In the genomic region with DNA sequence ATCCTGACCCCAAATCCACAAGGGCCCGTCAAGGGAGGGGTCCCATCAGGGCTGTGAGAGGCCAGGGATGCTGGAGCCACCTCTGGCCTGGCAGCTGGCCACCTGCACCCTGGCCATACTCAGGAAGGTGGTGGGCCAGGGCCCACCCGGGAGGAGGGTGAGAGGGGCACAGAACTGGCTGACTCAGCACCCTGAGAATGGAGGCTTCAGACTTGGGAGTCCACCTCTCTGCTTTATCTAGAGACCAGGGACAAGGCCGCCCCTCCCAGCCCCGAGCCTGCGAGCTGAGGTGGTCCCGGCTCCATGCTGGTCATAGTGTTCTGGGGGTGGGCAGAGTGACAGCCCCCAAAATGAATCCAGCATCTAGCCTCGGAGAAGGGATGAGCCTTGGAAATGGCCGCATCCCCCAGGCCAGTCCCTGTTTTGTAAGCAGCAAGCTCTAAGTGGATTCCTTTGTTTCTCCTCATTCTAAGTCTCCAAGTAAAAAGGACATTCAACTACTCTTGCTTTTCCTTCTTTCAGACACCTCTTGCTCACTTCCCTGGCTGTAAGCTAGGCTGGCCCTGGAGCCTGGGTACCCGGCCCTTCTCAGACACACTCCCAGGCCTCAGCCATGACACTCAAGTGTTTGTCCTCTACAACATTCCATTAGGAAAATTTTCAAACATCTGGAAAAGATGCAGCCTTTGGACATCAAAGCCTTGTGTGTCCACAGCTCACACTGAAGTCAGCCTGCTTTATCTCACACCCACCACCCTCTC, we compare ENCODE assay signal across 28 cellular contexts. TPM values are rescaled to one million over a fixed set of nuclear protein-coding genes. Genes with fewer than 3 reads are reported as not detected.
A peak's percentile ranks its signal among the peaks of the same experiment; 100 is the strongest.
DNase-seq lines count a peak whose midpoint lies in the region; ATAC-seq, FAIRE-seq and TF ChIP-seq lines count a peak whose summit lies in the region.
"Had no signal": no experiment of that assay in that cellular context is flagged by ENCODE, and none has a peak within 500 bp of the region (broad histone marks: within the 10 kb centered on the region; RNA-seq: fewer than 3 reads in every experiment).

No MANE protein-coding gene starts in this region.

- no peaks in the 10 kb centered on the region for H4K20me1 ChIP-seq in osteoblast (ENCODE audit: insufficient read depth, low read length)

- TF ChIP-seq RAD21 in A549 (conservative IDR thresholded peaks at IDR 0.05 in 1 of 2, IDR thresholded peaks at IDR 0.05 in 1 of 2) = no peak

- peaks cover 6% of the 10 kb centered on the region for H3K27me3 ChIP-seq in osteoblast (ENCODE audit: insufficient read depth, low read length)
- H3K27me3 ChIP-seq: testis had no signal

- H3K36me3 ChIP-seq in osteoblast (ENCODE audit: insufficient read depth, low read length) = no peaks in the 10 kb centered on the region

- no peak overlapping the region for H3K4me3 ChIP-seq in A549
- H3K4me3 ChIP-seq in osteoblast (ENCODE audit: insufficient read depth, low read length) = no peak overlapping the region
- H3K4me3 ChIP-seq: testis had no signal

- POLR2A ChIA-PET in A549 (lab: Yijun Ruan, JAX) = no interaction called here

- no peak for FAIRE-seq in A549 (lab: Jason Lieb, UNC)
- FAIRE-seq: GM12892, GM19239, keratinocyte had no signal

- H3K27ac ChIP-seq in A549 = no peak overlapping the region
- H3K27ac ChIP-seq in osteoblast (ENCODE audit: low read depth, low read length) = no peak overlapping the region
- H3K27ac ChIP-seq: testis had no signal

- peaks cover 9% of the 10 kb centered on the region for H3K4me1 ChIP-seq in A549
- peaks cover 9% of the 10 kb centered on the region for H3K4me1 ChIP-seq in osteoblast (ENCODE audit: insufficient read depth, low read length)
- H3K4me1 ChIP-seq: testis had no signal

- TF ChIP-seq CTCF in A549 (IDR thresholded peaks at IDR 0.05) (no peak), osteoblast (IDR thresholded peaks at IDR 0.05; ENCODE audit: extremely low read depth, low read depth, low read length) (no peak)

- CTCF ChIA-PET in A549 (lab: Yijun Ruan, JAX) = interaction anchor here (4.5 kb wide), 1 partner anchor 20 kb away, joined by 17 read pairs; no protein-coding TSS in a partner anchor

- no peaks in the 10 kb centered on the region for H3K79me2 ChIP-seq in osteoblast (ENCODE audit: insufficient read depth, low read length)

- H3K9me3 ChIP-seq in A549 (no peaks in the 10 kb centered on the region), osteoblast (ENCODE audit: low read depth, low read length) (no peaks in the 10 kb centered on the region)
- H3K9me3 ChIP-seq: testis had no signal

- 70% methylated on average over 6 of the region's 9 CpGs for WGBS in A549 (ENCODE audit: missing lambda C conversion rate)

- no peak for TF ChIP-seq POLR2A in A549 (IDR thresholded peaks at IDR 0.05; ENCODE audit: low read length)

- no peak for TF ChIP-seq EP300 in A549 (IDR thresholded peaks at IDR 0.05)

- no peak overlapping the region for H2AFZ ChIP-seq in osteoblast (ENCODE audit: low read length)

- H3K4me2 ChIP-seq in A549 = no peak overlapping the region
- no peak overlapping the region for H3K4me2 ChIP-seq in osteoblast (ENCODE audit: insufficient read depth, low read length)

- no peak for ATAC-seq in A549
- ATAC-seq in HG02840 (IDR thresholded peaks at IDR 0.05; ENCODE audit: low FRiP score, unreplicated experiment) = no peak
- ATAC-seq: activated T-cell treated with anti-CD3 and anti-CD28 coated beads, Interleukin-2, amount 50 U/mL, for 72 hours; PC-3; stimulated activated naive B cell treated with anti-CD40 and anti-IgM and Interleukin-4, amounts not matched to agents 10 μg/mL and 1 μg/mL and 100 μg/mL, for 72 hours had no signal

- DNase-seq in A549 (ENCODE audit: low read depth in 1 of 2, low spot score in 1 of 2) (no peak), D341Med (ENCODE audit: low spot score) (peak; percentile 19), iPS-NIHi11 (ENCODE audit: low spot score) (peak; percentile 2), osteoblast (ENCODE audit: insufficient read length, low spot score, missing footprints) (peak; percentile 79), NCI-H345 (lab: John Stamatoyannopoulos, UW) (no peak), NCI-H128 (lab: John Stamatoyannopoulos, UW; ENCODE audit: unreplicated experiment) (no peak)
- DNase-seq: activated CD4-positive, alpha-beta T cell treated with anti-CD3 and anti-CD28 coated beads, Interleukin-2, amount 50 U/mL, for 48 hours; activated T-cell treated with anti-CD3 and anti-CD28 coated beads, Interleukin-2, amount 50 U/mL, for 72 hours; CD4-positive, CD25-positive, alpha-beta regulatory T cell; dermis blood vessel endothelial cell; HCEC 1CT; mammary epithelial cell; NCI-H1417; NCI-H2107; NCI-H524; occipital lobe; PC-3; Right ventricle myocardium superior; stimulated activated CD4-positive, alpha-beta T cell treated with anti-CD3 and anti-CD28 coated beads, Interleukin-4, amount 100 ng/mL, for 1 hour; stimulated activated naive B cell treated with anti-CD40 and anti-IgM and Interleukin-4, amounts not matched to agents 10 μg/mL and 1 μg/mL and 100 μg/mL, for 72 hours; T1000; testis had no signal

TF ChIP-seq in A549, 52 proteins besides CTCF, POLR2A, EP300 and RAD21:
- TF ChIP-seq RFX5 (IDR thresholded peaks at IDR 0.05) = no peak
- TF ChIP-seq MAFK (IDR thresholded peaks at IDR 0.05; ENCODE audit: partially characterized antibody) = peak; percentile 81
- no peak for TF ChIP-seq TP53 (CRISPR knock-in tag; IDR thresholded peaks at IDR 0.05)
- TF ChIP-seq BHLHE40 (IDR thresholded peaks at IDR 0.05; ENCODE audit: low read depth, low read length) = no peak

RNA-seq across cellular contexts. Expression of a gene that starts 12.3 kb away (rescaled TPM):
- not detected in 2 replicates for polyA plus RNA-seq in A549 (2011; rRNA removed)
- 0.01 TPM in 1 of 2 replicates, not detected in the other for polyA plus RNA-seq in A549 (2012; cell fraction: cytosol; rRNA removed)
- polyA plus RNA-seq in A549 (2012; cell fraction: nucleus; rRNA removed) = 0.02 TPM in 1 of 2 replicates, not detected in the other
- not detected in 3 replicates for polyA plus RNA-seq in A549 (2017; fragmentation: RNase III; extraction: RNeasy Plus Mini Kit Qiagen cat#74134 plus additional on column Dnase treatment)
- not detected in 2 replicates for polyA minus RNA-seq in A549 (2011; rRNA and poly(A)+ RNA removed)
- not detected in 2 replicates for total RNA-seq in osteoblast
- total RNA-seq: activated T-cell treated with anti-CD3 and anti-CD28 coated beads, Interleukin-2, amount 50 U/mL, for 72 hours; CD4-positive, CD25-positive, alpha-beta regulatory T cell; dermis blood vessel endothelial cell; fibroblast of lung; M059J; mammary epithelial cell; occipital lobe; Right ventricle myocardium superior had no signal
- polyA plus RNA-seq: CD4-positive, CD25-positive, alpha-beta regulatory T cell; fibroblast of lung had no signal

Comparison
In these comparisons a context has a peak if more than half of its experiments do, and no peak if none do; other contexts are left out.
1. DNase-seq: peak in D341Med (single experiment), iPS-NIHi11 (single experiment) and osteoblast (single experiment); none in A549 (0 of 2), NCI-H345 (single experiment) and NCI-H128 (single experiment).